Comparison of ENCODE assay signal across 23 cellular contexts in genomic region chr7:44265733-44266132, GRCh38.
"Had no signal": no experiment of that assay in that cellular context is flagged by ENCODE, and none has a peak within 500 bp of the region (broad histone marks: within the 10 kb centered on the region; RNA-seq: fewer than 3 reads in every experiment).

No MANE protein-coding gene starts in this region.

- H3K4me3 ChIP-seq: coronary artery, lung, sigmoid colon, spleen, upper lobe of right lung had no signal

- H3K27me3 ChIP-seq: neutrophil had no signal

- H3K36me3 ChIP-seq: brain microvascular endothelial cell, neutrophil, sigmoid colon, spleen, upper lobe of right lung had no signal

- H3K9me3 ChIP-seq: neutrophil, sigmoid colon, spleen, upper lobe of right lung had no signal

- DNase-seq: activated B cell treated with CpG ODN at 0.5 μM for 24 hours; activated CD4-positive, alpha-beta memory T cell treated with anti-CD3 and anti-CD28 coated beads, Interleukin-2, amount 10 ng/mL, durations not matched to agents 7 days and 5 days; activated CD4-positive, alpha-beta T cell treated with anti-CD3 and anti-CD28 coated beads for 4 hours; activated CD8-positive, alpha-beta memory T cell treated with anti-CD3 and anti-CD28 coated beads, Interleukin-2, amount 10 ng/mL, durations not matched to agents 7 days and 5 days; activated naive CD4-positive, alpha-beta T cell; activated naive CD8-positive, alpha-beta T cell treated with anti-CD3 and anti-CD28 coated beads, Interleukin-2, amount 10 ng/mL, durations not matched to agents 7 days and 5 days; activated T-cell treated with anti-CD3 and anti-CD28 coated beads, Interleukin-2, amount 50 U/mL, for 1 hour; amygdala; brain microvascular endothelial cell; erythroblast; foreskin melanocyte; natural killer cell; sigmoid colon; spleen; stimulated activated CD4-positive, alpha-beta T cell treated with anti-CD3 and anti-CD28 coated beads, Interleukin-4, amount 100 ng/mL, for 4 hours; stimulated activated naive B cell treated with anti-CD40 and anti-IgM and Interleukin-4, amounts not matched to agents 10 μg/mL and 1 μg/mL and 100 μg/mL, for 72 hours; upper lobe of right lung had no signal

- H3K4me1 ChIP-seq: parathyroid adenoma, sigmoid colon, upper lobe of right lung had no signal

- ATAC-seq: activated CD8-positive, alpha-beta memory T cell treated with anti-CD3 and anti-CD28 coated beads, Interleukin-2, amount 10 ng/mL, durations not matched to agents 7 days and 5 days; activated T-helper 17 cell treated with anti-CD3 and anti-CD28 coated beads, Interleukin-2, amount 50 U/mL, for 72 hours; left lobe of liver; natural killer cell; stimulated activated naive B cell treated with anti-CD40 and anti-IgM and Interleukin-4, amounts not matched to agents 10 μg/mL and 1 μg/mL and 100 μg/mL, for 72 hours; upper lobe of right lung had no signal

- H3K27ac ChIP-seq: brain microvascular endothelial cell, coronary artery, neutrophil, parathyroid adenoma, sigmoid colon, spleen, upper lobe of right lung had no signal
